ENCODE assay signal across 24 cellular contexts in the genomic region with DNA sequence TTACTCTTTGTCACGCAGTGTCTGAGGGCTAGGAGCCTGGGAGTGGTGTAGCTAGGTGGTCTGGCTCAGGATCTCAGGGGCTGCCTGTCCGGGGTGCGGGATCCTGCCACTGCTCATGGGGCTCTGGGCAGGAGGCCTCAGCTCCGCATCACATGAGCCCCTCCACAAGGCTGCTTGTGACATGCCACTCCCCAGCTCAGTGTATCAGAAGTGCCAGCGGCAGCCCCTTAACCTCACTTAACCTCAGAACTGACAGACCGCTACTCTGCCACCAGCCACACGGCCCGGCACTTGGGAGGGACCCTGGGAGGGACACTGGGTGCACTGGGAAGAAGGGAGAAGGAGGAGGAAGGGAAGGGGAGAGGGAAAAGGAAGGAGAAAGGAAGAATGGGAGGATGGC.
"Had no signal": no experiment of that assay in that cellular context is flagged by ENCODE, and none has a peak within 500 bp of the region (broad histone marks: within the 10 kb centered on the region; RNA-seq: fewer than 3 reads in every experiment).

No MANE protein-coding gene starts in this region.

- H3K9me3 ChIP-seq: esophagus squamous epithelium, lower lobe of right lung, sigmoid colon, testis, tibial nerve, upper lobe of left lung had no signal

- H3K9ac ChIP-seq: parathyroid adenoma had no signal

- H3K4me3 ChIP-seq: coronary artery, esophagus squamous epithelium, lower lobe of right lung, sigmoid colon, testis, tibial nerve, upper lobe of left lung had no signal

- DNase-seq: dermis blood vessel endothelial cell; effector memory CD4-positive, alpha-beta T cell; erythroblast; esophagus squamous epithelium; foreskin melanocyte; hypothalamus; immature natural killer cell; islet precursor cell; kidney glomerular epithelial cell; lower lobe of right lung; natural killer cell; sigmoid colon; stimulated activated CD4-positive, alpha-beta T cell treated with anti-CD3 and anti-CD28 coated beads, Interleukin-2, amount 100 ng/mL, for 24 hours; stimulated activated CD4-positive, alpha-beta T cell treated with anti-CD3 and anti-CD28 coated beads, Interleukin-4, amount 100 ng/mL, for 24 hours; stimulated activated naive CD8-positive, alpha-beta T cell treated with anti-CD3 and anti-CD28 coated beads, Interleukin-15, Interleukin-2, amounts not matched to agents 100 U/mL and 50 U/mL, for 24 hours; testis; upper lobe of left lung had no signal

- H3K36me3 ChIP-seq: esophagus squamous epithelium, lower lobe of right lung, sigmoid colon, upper lobe of left lung had no signal

- H3K27me3 ChIP-seq: sigmoid colon, testis, tibial nerve, upper lobe of left lung had no signal

- H3K9me3 Mint-ChIP-seq: immature natural killer cell; natural killer cell; neural crest cell; stimulated activated effector memory CD8-positive, alpha-beta T cell treated with anti-CD3 and anti-CD28 coated beads, Interleukin-12 subunit alpha, Interleukin-12 subunit beta, amount 100 ng/mL, for 72 hours had no signal

- ATAC-seq: left ventricle myocardium superior; lower lobe of right lung; natural killer cell; stimulated activated effector memory CD8-positive, alpha-beta T cell treated with anti-CD3 and anti-CD28 coated beads, Interleukin-12 subunit alpha, Interleukin-12 subunit beta, amount 100 ng/mL, for 72 hours; stimulated activated naive CD8-positive, alpha-beta T cell treated with anti-CD3 and anti-CD28 coated beads, Interleukin-15, Interleukin-2, amounts not matched to agents 100 U/mL and 50 U/mL, for 24 hours had no signal

- H3K4me1 ChIP-seq: lower lobe of right lung, parathyroid adenoma, sigmoid colon, testis, upper lobe of left lung had no signal

- H3K27ac ChIP-seq: coronary artery, esophagus squamous epithelium, lower lobe of right lung, parathyroid adenoma, sigmoid colon, testis, tibial nerve, upper lobe of left lung had no signal

- H3K27ac Mint-ChIP-seq: immature natural killer cell; natural killer cell; progenitor cell of endocrine pancreas; stimulated activated effector memory CD8-positive, alpha-beta T cell treated with anti-CD3 and anti-CD28 coated beads, Interleukin-12 subunit alpha, Interleukin-12 subunit beta, amount 100 ng/mL, for 72 hours had no signal

- H3K4me3 Mint-ChIP-seq: immature natural killer cell; natural killer cell; neural crest cell; stimulated activated effector memory CD8-positive, alpha-beta T cell treated with anti-CD3 and anti-CD28 coated beads, Interleukin-12 subunit alpha, Interleukin-12 subunit beta, amount 100 ng/mL, for 72 hours had no signal

- H3K36me3 Mint-ChIP-seq: immature natural killer cell; natural killer cell; stimulated activated effector memory CD8-positive, alpha-beta T cell treated with anti-CD3 and anti-CD28 coated beads, Interleukin-12 subunit alpha, Interleukin-12 subunit beta, amount 100 ng/mL, for 72 hours had no signal

- H3K4me1 Mint-ChIP-seq: immature natural killer cell; natural killer cell; stimulated activated effector memory CD8-positive, alpha-beta T cell treated with anti-CD3 and anti-CD28 coated beads, Interleukin-12 subunit alpha, Interleukin-12 subunit beta, amount 100 ng/mL, for 72 hours had no signal
